8 cellular contexts compared by ENCODE assay signal in the genomic region with DNA sequence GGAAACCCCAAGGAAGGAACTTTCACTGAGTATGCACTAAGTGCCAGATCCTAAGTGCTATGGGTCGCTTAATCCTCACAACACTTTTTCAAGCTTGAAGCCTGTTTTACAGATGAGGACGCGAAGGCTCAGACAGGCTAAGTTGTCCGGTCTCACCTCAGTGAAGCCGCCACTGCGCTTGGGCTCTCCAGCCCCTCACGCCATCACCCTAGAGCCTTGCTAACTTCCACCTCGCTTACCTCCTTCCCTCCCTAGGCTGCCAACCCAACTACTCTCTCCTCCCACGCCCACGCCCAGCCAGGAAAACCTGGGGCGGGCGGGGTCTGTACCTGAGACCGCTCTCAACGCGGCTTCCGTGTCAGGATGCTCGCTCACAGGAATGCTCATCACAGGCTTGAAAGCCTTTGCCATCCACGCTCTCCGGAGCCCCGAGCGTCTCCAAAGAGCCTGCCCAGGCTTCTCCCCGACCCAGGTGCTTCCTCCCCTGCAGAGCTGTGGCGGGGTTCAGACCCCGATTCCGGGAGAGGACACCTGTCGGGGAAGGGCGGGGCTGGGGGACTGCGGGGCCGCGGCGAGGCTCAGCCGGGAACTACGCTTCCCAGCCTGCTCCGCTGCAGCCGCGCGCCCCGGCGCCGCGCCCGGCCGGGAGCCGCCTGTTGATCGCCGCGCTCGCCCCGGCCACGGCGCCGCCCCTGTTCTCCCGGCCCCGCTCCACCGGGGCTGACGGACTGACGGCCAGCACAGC. TPM values are rescaled to one million over a fixed set of nuclear protein-coding genes. Genes with fewer than 3 reads are reported as not detected.
DNase-seq lines count a peak whose midpoint lies in the region; ATAC-seq and TF ChIP-seq lines count a peak whose summit lies in the region.

A gene (plus strand): TSS at position 656 of the 745 bp plus-strand sequence. CDS start 14,845 bp downstream, outside the sequence.

- H3K4me3 ChIP-seq in GM12864 (ENCODE audit: low read depth, low read length) (peak within 1 kb of the TSS; percentile 77), HAP-1 (peak within 1 kb of the TSS; percentile 46), endocrine pancreas (ENCODE audit: control insufficient read depth, insufficient read depth, low read length) (peak within 1 kb of the TSS; percentile 41), mesodermal cell (ENCODE audit: extremely low read depth, insufficient read depth, low read length, poor library complexity, severe bottlenecking) (peak within 1 kb of the TSS; percentile 53)

- no peak within 1 kb of the TSS for H3K27ac ChIP-seq in mesodermal cell (ENCODE audit: low read depth, low read length, severe bottlenecking)

- H3K9me3 ChIP-seq in HAP-1 (no peaks in the 10 kb centered on the region), endocrine pancreas (ENCODE audit: control insufficient read depth, low read length) (no peaks in the 10 kb centered on the region), mesodermal cell (ENCODE audit: control insufficient read depth, low read length) (no peaks in the 10 kb centered on the region)

- intact Hi-C loops in activated CD4-positive, alpha-beta memory T cell treated with anti-CD3 and anti-CD28 coated beads for 36 hours (cut with micrococcal nuclease), result loop anchor here (1.0 kb wide), 1 partner anchor 15 kb away; no protein-coding TSS in a partner anchor

- H3K36me3 ChIP-seq in HAP-1 (replicated peaks) (no peaks in the 10 kb centered on the region), endocrine pancreas (ENCODE audit: control insufficient read depth, insufficient read depth, low read length) (no peaks in the 10 kb centered on the region), mesodermal cell (ENCODE audit: control insufficient read depth, insufficient read depth, low read length) (no peaks in the 10 kb centered on the region)

- H3K9ac ChIP-seq in endocrine pancreas (ENCODE audit: control insufficient read depth, insufficient read depth, low read length), result peak within 1 kb of the TSS; percentile 78

- H3K9me3 Mint-ChIP-seq in activated CD4-positive, alpha-beta memory T cell treated with anti-CD3 and anti-CD28 coated beads for 36 hours, result no peaks in the 10 kb centered on the region
- H3K9me3 Mint-ChIP-seq in stimulated activated naive CD8-positive, alpha-beta T cell treated with anti-CD3 and anti-CD28 coated beads, Interleukin-15, amount 100 ng/mL, for 72 hours, result no peaks in the 10 kb centered on the region

- 2 to 5% methylated on average over 32 to 49 of the region's 57 CpGs for WGBS in mesodermal cell (ENCODE audit: insufficient coverage in 2 of 2), 2 experiments

- POLR2A ChIA-PET in activated CD4-positive, alpha-beta memory T cell treated with anti-CD3 and anti-CD28 coated beads for 36 hours (lab: Charles Lee), result no interaction called here

- no peak for TF ChIP-seq CTCF in GM12864 (IDR thresholded peaks at IDR 0.05; ENCODE audit: low read depth, low read length, missing control alignments)

- in situ Hi-C loops in HAP-1 (cut with MboI; ENCODE audit: low sequenced_read_pairs), result no loop called here

- H3K27ac Mint-ChIP-seq in activated CD4-positive, alpha-beta memory T cell treated with anti-CD3 and anti-CD28 coated beads for 36 hours, result no peak within 1 kb of the TSS
- H3K27ac Mint-ChIP-seq in stimulated activated naive CD8-positive, alpha-beta T cell treated with anti-CD3 and anti-CD28 coated beads, Interleukin-15, amount 100 ng/mL, for 72 hours, result peak within 1 kb of the TSS in 1 of 2 donors; percentile 0

- DNase-seq in GM12864 (ENCODE audit: low read depth) (no peak), HAP-1 (ENCODE audit: low spot score in 2 of 2) (peak in 1 of 2 experiments; percentile 66), NAMALWA (ENCODE audit: low spot score) (peak; percentile 43), cortex of kidney (lab: John Stamatoyannopoulos, UW) (no peak)
- peak; percentile 61 for DNase-seq in activated CD4-positive, alpha-beta memory T cell treated with anti-CD3 and anti-CD28 coated beads for 36 hours
- peak; percentile 33 to 54 for DNase-seq in stimulated activated naive CD8-positive, alpha-beta T cell treated with anti-CD3 and anti-CD28 coated beads, Interleukin-15, amount 100 ng/mL, for 72 hours

- peak; percentile 86 for ATAC-seq in stimulated activated naive CD8-positive, alpha-beta T cell treated with anti-CD3 and anti-CD28 coated beads, Interleukin-15, amount 100 ng/mL, for 72 hours

- H3K4me1 ChIP-seq in HAP-1 (peaks cover 7% of the 10 kb centered on the region; the same call in 1 of the 2 replicates), endocrine pancreas (ENCODE audit: control insufficient read depth, insufficient read depth, low read length) (no peaks in the 10 kb centered on the region), mesodermal cell (ENCODE audit: control insufficient read depth, insufficient read depth, low read length, poor library complexity, severe bottlenecking) (no peaks in the 10 kb centered on the region)

- H3K4me1 Mint-ChIP-seq in activated CD4-positive, alpha-beta memory T cell treated with anti-CD3 and anti-CD28 coated beads for 36 hours (ENCODE audit: low read depth), result peaks cover 16% of the 10 kb centered on the region
- H3K4me1 Mint-ChIP-seq in stimulated activated naive CD8-positive, alpha-beta T cell treated with anti-CD3 and anti-CD28 coated beads, Interleukin-15, amount 100 ng/mL, for 72 hours, result peaks cover 41% of the 10 kb centered on the region

- H3K27me3 ChIP-seq in HAP-1 (ENCODE audit: low read depth) (peaks cover 16% of the 10 kb centered on the region), endocrine pancreas (ENCODE audit: control insufficient read depth, insufficient read depth, low read length) (no peaks in the 10 kb centered on the region)

- peak within 1 kb of the TSS; percentile 84 for H3K4me3 Mint-ChIP-seq in activated CD4-positive, alpha-beta memory T cell treated with anti-CD3 and anti-CD28 coated beads for 36 hours
- peak within 1 kb of the TSS; percentile 87 for H3K4me3 Mint-ChIP-seq in stimulated activated naive CD8-positive, alpha-beta T cell treated with anti-CD3 and anti-CD28 coated beads, Interleukin-15, amount 100 ng/mL, for 72 hours

- CTCF ChIA-PET in activated CD4-positive, alpha-beta memory T cell treated with anti-CD3 and anti-CD28 coated beads for 36 hours (lab: Charles Lee), result interaction anchor here (1.0 to 1.7 kb wide), 4 partner anchors 14 to 101 kb away, joined by 3 to 11 read pairs (median 6); a partner anchor contains a TSS

- H3K27me3 Mint-ChIP-seq in activated CD4-positive, alpha-beta memory T cell treated with anti-CD3 and anti-CD28 coated beads for 36 hours, result peaks cover 1% of the 10 kb centered on the region
- peaks cover 27% of the 10 kb centered on the region for H3K27me3 Mint-ChIP-seq in stimulated activated naive CD8-positive, alpha-beta T cell treated with anti-CD3 and anti-CD28 coated beads, Interleukin-15, amount 100 ng/mL, for 72 hours

- H3K36me3 Mint-ChIP-seq in activated CD4-positive, alpha-beta memory T cell treated with anti-CD3 and anti-CD28 coated beads for 36 hours, result no peaks in the 10 kb centered on the region

RNA-seq across cellular contexts. Expression of the gene that starts here (rescaled TPM):
- total RNA-seq in activated CD4-positive, alpha-beta memory T cell treated with anti-CD3 and anti-CD28 coated beads for 36 hours, result 1 to 10 TPM; 6.7 to 7.9 TPM
- polyA plus RNA-seq in mesodermal cell (2013, experiment 1 of 2), result 18.4 TPM
- 17.0 TPM for polyA plus RNA-seq in mesodermal cell (2013, experiment 2 of 2)

Comparison
In these comparisons a context has a peak if more than half of its experiments do, and no peak if none do; other contexts are left out.
1. DNase-seq: peak in NAMALWA (single experiment), activated CD4-positive, alpha-beta memory T cell treated with anti-CD3 and anti-CD28 coated beads for 36 hours (single experiment) and stimulated activated naive CD8-positive, alpha-beta T cell treated with anti-CD3 and anti-CD28 coated beads, Interleukin-15, amount 100 ng/mL, for 72 hours (2 of 2); none in GM12864 (single experiment) and cortex of kidney (single experiment).
2. Peak in every context shown above with its lines, with median percentiles within 50 percentile points of each other: H3K4me3 ChIP-seq.